In genomic region chr12:6646276-6647082, GRCh38 we compare ENCODE assay signal across 8 cellular contexts. TPM values are rescaled to one million over a fixed set of nuclear protein-coding genes. Genes with fewer than 3 reads are reported as not detected.
DNase-seq lines count a peak whose midpoint lies in the region; ATAC-seq and TF ChIP-seq lines count a peak whose summit lies in the region.

No MANE protein-coding gene starts in this region.

- TF ChIP-seq POLR2A in upper lobe of left lung (IDR thresholded peaks at IDR 0.05) = no peak

- peaks cover 4% of the 10 kb centered on the region for H3K9me3 Mint-ChIP-seq in activated naive CD4-positive, alpha-beta T cell treated with anti-CD3 and anti-CD28 coated beads, Interleukin-2, amount 50 U/mL, for 24 hours

- H3K27me3 ChIP-seq in ectodermal cell (ENCODE audit: control insufficient read depth, insufficient read depth, low read length, poor library complexity, severe bottlenecking) (no peaks in the 10 kb centered on the region), mononuclear cell (ENCODE audit: insufficient read depth, low read length) (no peaks in the 10 kb centered on the region), upper lobe of left lung (no peaks in the 10 kb centered on the region)

- peak overlapping the region; percentile 40 for H3K4me3 ChIP-seq in ectodermal cell (ENCODE audit: insufficient read depth, low read depth, low read length)
- H3K4me3 ChIP-seq in mononuclear cell (ENCODE audit: low read length) = peak overlapping the region; percentile 39
- H3K4me3 ChIP-seq in upper lobe of left lung = peak overlapping the region in 3 of 4 donors; percentile 37 to 58 (median 51)

- no peak for DNase-seq in activated naive CD4-positive, alpha-beta T cell treated with anti-CD3 and anti-CD28 coated beads, Interleukin-2, amount 50 U/mL, for 16 hours
- DNase-seq in upper lobe of left lung = no peak
- DNase-seq in middle frontal gyrus (ENCODE audit: extremely low spot score, low spot score) = no peak
- no peak for DNase-seq in nucleus accumbens (lab: John Stamatoyannopoulos, UW)

- H3K4me1 Mint-ChIP-seq in activated naive CD4-positive, alpha-beta T cell treated with anti-CD3 and anti-CD28 coated beads, Interleukin-2, amount 50 U/mL, for 24 hours = peaks cover 14% of the 10 kb centered on the region

- H3K27ac ChIP-seq in ectodermal cell (ENCODE audit: insufficient read depth, low read depth, low read length, poor library complexity, severe bottlenecking) (no peak overlapping the region), upper lobe of left lung (peak overlapping the region in 3 of 4 donors; percentile 33 to 78 (median 55))

- peak overlapping the region; percentile 81 for H3K4me3 Mint-ChIP-seq in activated naive CD4-positive, alpha-beta T cell treated with anti-CD3 and anti-CD28 coated beads, Interleukin-2, amount 50 U/mL, for 24 hours

- no peak overlapping the region for H3K27ac Mint-ChIP-seq in activated naive CD4-positive, alpha-beta T cell treated with anti-CD3 and anti-CD28 coated beads, Interleukin-2, amount 50 U/mL, for 24 hours

- H3K36me3 ChIP-seq in ectodermal cell (ENCODE audit: control insufficient read depth, insufficient read depth, low read length) (peaks cover 18% of the 10 kb centered on the region), upper lobe of left lung (peaks cover 13 to 35% (median 26%) of the 10 kb centered on the region in 4 donors)

- WGBS in ectodermal cell, 2 experiments = 86 to 88% methylated on average over 28 of the region's 28 CpGs
- 71 to 74% methylated on average over 27 to 28 of the region's 28 CpGs for WGBS in upper lobe of left lung, 2 donors

- H3K4me1 ChIP-seq in ectodermal cell (ENCODE audit: control insufficient read depth, insufficient read depth, low read length) (no peaks in the 10 kb centered on the region), mononuclear cell (ENCODE audit: insufficient read depth, low read length) (peaks cover 44% of the 10 kb centered on the region), upper lobe of left lung (peaks cover 6 to 26% (median 17%) of the 10 kb centered on the region in 4 donors)

- H3K9me3 ChIP-seq in ectodermal cell (ENCODE audit: control insufficient read depth, low read length) = no peaks in the 10 kb centered on the region
- H3K9me3 ChIP-seq in mononuclear cell (ENCODE audit: low read depth, low read length) = no peaks in the 10 kb centered on the region
- no peaks in the 10 kb centered on the region for H3K9me3 ChIP-seq in upper lobe of left lung

- H3K27me3 Mint-ChIP-seq in activated naive CD4-positive, alpha-beta T cell treated with anti-CD3 and anti-CD28 coated beads, Interleukin-2, amount 50 U/mL, for 24 hours = no peaks in the 10 kb centered on the region

- TF ChIP-seq CTCF in upper lobe of left lung (IDR thresholded peaks at IDR 0.05) = no peak

- ATAC-seq in upper lobe of left lung (ENCODE audit: low FRiP score in 2 of 2) (no peak), HG02571 (IDR thresholded peaks at IDR 0.05; ENCODE audit: unreplicated experiment) (no peak)

- no peak for TF ChIP-seq EP300 in upper lobe of left lung (IDR thresholded peaks at IDR 0.05)

- H3K36me3 Mint-ChIP-seq in activated naive CD4-positive, alpha-beta T cell treated with anti-CD3 and anti-CD28 coated beads, Interleukin-2, amount 50 U/mL, for 24 hours = peaks cover 16% of the 10 kb centered on the region

RNA-seq across cellular contexts. Expression of gene ACRBP, which starts 0.8 kb away (rescaled TPM):
- 10.5 TPM for polyA plus RNA-seq in ectodermal cell (2013, experiment 1 of 4)
- 6.0 TPM for polyA plus RNA-seq in ectodermal cell (2013, experiment 2 of 4)
- polyA plus RNA-seq in ectodermal cell (2013, experiment 3 of 4) = 3.3 TPM
- polyA plus RNA-seq in ectodermal cell (2013, experiment 4 of 4) = 6.0 TPM
- total RNA-seq in mononuclear cell (24.1 TPM), upper lobe of left lung (10 to 100 TPM in 1 of 6 donors, 1 to 10 TPM in 5; 1.8 to 12.6 (median 5.9) TPM)

RNA-seq across cellular contexts. Expression of gene LPAR5, which starts 10.7 kb away (rescaled TPM):
- 0.26 TPM for polyA plus RNA-seq in ectodermal cell (2013, experiment 1 of 4)
- polyA plus RNA-seq in ectodermal cell (2013, experiment 2 of 4) = 0.48 TPM
- polyA plus RNA-seq in ectodermal cell (2013, experiment 3 of 4) = 0.21 TPM
- polyA plus RNA-seq in ectodermal cell (2013, experiment 4 of 4) = 0.24 TPM
- total RNA-seq in mononuclear cell (4.1 TPM), upper lobe of left lung (1 to 10 TPM; 1.3 to 4.4 (median 2.9) TPM)

RNA-seq across cellular contexts. Expression of gene ING4, which starts 16.4 kb away (rescaled TPM):
- polyA plus RNA-seq in ectodermal cell (2013, experiment 1 of 4) = 62.1 TPM
- polyA plus RNA-seq in ectodermal cell (2013, experiment 2 of 4) = 70.1 TPM
- polyA plus RNA-seq in ectodermal cell (2013, experiment 3 of 4) = 51.5 TPM
- 66.0 TPM for polyA plus RNA-seq in ectodermal cell (2013, experiment 4 of 4)
- 31.3 TPM for total RNA-seq in mononuclear cell
- 10 to 100 TPM; 24.3 to 79.6 (median 33.8) TPM for total RNA-seq in upper lobe of left lung

RNA-seq across cellular contexts. Expression of gene CHD4, which starts 39.3 kb away (rescaled TPM):
- 366 TPM for polyA plus RNA-seq in ectodermal cell (2013, experiment 1 of 4)
- polyA plus RNA-seq in ectodermal cell (2013, experiment 2 of 4) = 424 TPM
- 291 TPM for polyA plus RNA-seq in ectodermal cell (2013, experiment 3 of 4)
- 332 TPM for polyA plus RNA-seq in ectodermal cell (2013, experiment 4 of 4)
- total RNA-seq in mononuclear cell (208 TPM), upper lobe of left lung (100 to 1,000 TPM; 165 to 267 (median 178) TPM)

RNA-seq across cellular contexts. Expression of gene ZNF384, which starts 42.7 kb away (rescaled TPM):
- 109 TPM for polyA plus RNA-seq in ectodermal cell (2013, experiment 1 of 4)
- polyA plus RNA-seq in ectodermal cell (2013, experiment 2 of 4) = 101 TPM
- polyA plus RNA-seq in ectodermal cell (2013, experiment 3 of 4) = 73.6 TPM
- polyA plus RNA-seq in ectodermal cell (2013, experiment 4 of 4) = 87.5 TPM
- total RNA-seq in mononuclear cell (23.2 TPM), upper lobe of left lung (10 to 100 TPM; 33.4 to 52.8 (median 43.0) TPM)
